Comparison of ENCODE assay signal across 8 cellular contexts in genomic region chr2:227817940-227818568, GRCh38. TPM values are rescaled to one million over a fixed set of nuclear protein-coding genes. Genes with fewer than 3 reads are reported as not detected.
A peak's percentile ranks its signal among the peaks of the same experiment; 100 is the strongest.
DNase-seq lines count a peak whose midpoint lies in the region; ATAC-seq and TF ChIP-seq lines count a peak whose summit lies in the region.

No MANE protein-coding gene starts in this region.

- DNase-seq in NCI-H510A (lab: John Stamatoyannopoulos, UW) = peak; percentile 35
- DNase-seq in activated CD8-positive, alpha-beta memory T cell treated with anti-CD3 and anti-CD28 coated beads, Interleukin-2, amount 50 U/mL, for 48 hours = peak; percentile 90
- DNase-seq in epithelial cell of proximal tubule (ENCODE audit: low read depth) = peak; percentile 100
- no peak for DNase-seq in natural killer cell treated with Interleukin-12 subunit alpha and Interleukin-12 subunit beta and Interleukin-15 and Interleukin-18, amount 100 ng/mL, for 72 hours (ENCODE audit: low spot score)
- DNase-seq in superior temporal gyrus (ENCODE audit: extremely low spot score) = peak; percentile 76
- DNase-seq in cerebellum (ENCODE audit: low spot score) = no peak
- DNase-seq in GM20000 (ENCODE audit: low spot score) = no peak

- peaks cover 10 to 25% of the 10 kb centered on the region in 2 donors for H3K27me3 Mint-ChIP-seq in natural killer cell treated with Interleukin-12 subunit alpha and Interleukin-12 subunit beta and Interleukin-15 and Interleukin-18, amount 100 ng/mL, for 72 hours

- ATAC-seq in GM19043 (IDR thresholded peaks at IDR 0.05; ENCODE audit: low read depth, unreplicated experiment) = peak; percentile 38
- ATAC-seq in natural killer cell treated with Interleukin-12 subunit alpha and Interleukin-12 subunit beta and Interleukin-15 and Interleukin-18, amount 100 ng/mL, for 72 hours = peak; percentile 61 to 76

- TF ChIP-seq CTCF in epithelial cell of proximal tubule (conservative IDR thresholded peaks at IDR 0.05; ENCODE audit: low read depth, low read length) (peak; percentile 9), GM20000 (IDR thresholded peaks at IDR 0.05; ENCODE audit: extremely low read depth, missing control alignments) (no peak)

- peak overlapping the region in 1 of 2 donors; percentile 49 for H3K27ac Mint-ChIP-seq in natural killer cell treated with Interleukin-12 subunit alpha and Interleukin-12 subunit beta and Interleukin-15 and Interleukin-18, amount 100 ng/mL, for 72 hours

- H3K4me3 Mint-ChIP-seq in natural killer cell treated with Interleukin-12 subunit alpha and Interleukin-12 subunit beta and Interleukin-15 and Interleukin-18, amount 100 ng/mL, for 72 hours = no peak overlapping the region

- peaks cover 10% of the 10 kb centered on the region for H3K9me3 Mint-ChIP-seq in natural killer cell treated with Interleukin-12 subunit alpha and Interleukin-12 subunit beta and Interleukin-15 and Interleukin-18, amount 100 ng/mL, for 72 hours

- H3K4me3 ChIP-seq in epithelial cell of proximal tubule (ENCODE audit: low read depth, low read length) = peak overlapping the region; percentile 53

- no peaks in the 10 kb centered on the region for H3K36me3 Mint-ChIP-seq in natural killer cell treated with Interleukin-12 subunit alpha and Interleukin-12 subunit beta and Interleukin-15 and Interleukin-18, amount 100 ng/mL, for 72 hours

- H3K4me1 Mint-ChIP-seq in natural killer cell treated with Interleukin-12 subunit alpha and Interleukin-12 subunit beta and Interleukin-15 and Interleukin-18, amount 100 ng/mL, for 72 hours (ENCODE audit: low read depth in 2 of 2) = peaks cover 0 to 6% of the 10 kb centered on the region in 2 donors

RNA-seq across cellular contexts. Expression of gene CCL20, which starts 4.4 kb away (rescaled TPM):
- total RNA-seq in epithelial cell of proximal tubule = 1.0 and 1.2 TPM in 2 replicates
- total RNA-seq in natural killer cell treated with Interleukin-12 subunit alpha and Interleukin-12 subunit beta and Interleukin-15 and Interleukin-18, amount 100 ng/mL, for 72 hours = not detected
- not detected for total RNA-seq in cerebellum

RNA-seq across cellular contexts. Expression of gene DAW1, which starts 53.4 kb away (rescaled TPM):
- total RNA-seq in epithelial cell of proximal tubule (1.6 and 1.7 TPM in 2 replicates), cerebellum (2.8 TPM)
- total RNA-seq in natural killer cell treated with Interleukin-12 subunit alpha and Interleukin-12 subunit beta and Interleukin-15 and Interleukin-18, amount 100 ng/mL, for 72 hours = not detected

Comparison
In these comparisons a context has a peak if more than half of its experiments do, and no peak if none do; other contexts are left out.
1. DNase-seq: peak in NCI-H510A (single experiment), activated CD8-positive, alpha-beta memory T cell treated with anti-CD3 and anti-CD28 coated beads, Interleukin-2, amount 50 U/mL, for 48 hours (single experiment), epithelial cell of proximal tubule (single experiment) and superior temporal gyrus (single experiment); none in natural killer cell treated with Interleukin-12 subunit alpha and Interleukin-12 subunit beta and Interleukin-15 and Interleukin-18, amount 100 ng/mL, for 72 hours (single experiment), cerebellum (single experiment) and GM20000 (single experiment).